ENCODE assay signal across 15 cellular contexts in genomic region chr10:49184642-49185111, GRCh38. TPM values are rescaled to one million over a fixed set of nuclear protein-coding genes. Genes with fewer than 3 reads are reported as not detected.
DNase-seq lines count a peak whose midpoint lies in the region; ATAC-seq and TF ChIP-seq lines count a peak whose summit lies in the region.
"Had no signal": no experiment of that assay in that cellular context is flagged by ENCODE, and none has a peak within 500 bp of the region (broad histone marks: within the 10 kb centered on the region; RNA-seq: fewer than 3 reads in every experiment).

No MANE protein-coding gene starts in this region.

- peak overlapping the region in 4 of 10 donors; percentile 30 to 63 (median 58) for H3K27ac ChIP-seq in heart right ventricle
- H3K27ac ChIP-seq in brain microvascular endothelial cell: no peak overlapping the region

- peaks cover 7 to 86% (median 57%) of the 10 kb centered on the region in 9 donors for H3K4me1 ChIP-seq in heart right ventricle

- no peaks in the 10 kb centered on the region for H3K27me3 Mint-ChIP-seq in central memory CD8-positive, alpha-beta T cell
- H3K27me3 Mint-ChIP-seq in Calu3 (ENCODE audit: unreplicated experiment): peaks cover 68% of the 10 kb centered on the region

- H3K36me3 ChIP-seq in heart right ventricle (no peaks in the 10 kb centered on the region), brain microvascular endothelial cell (replicated peaks) (no peaks in the 10 kb centered on the region)

- H3K36me3 Mint-ChIP-seq in central memory CD8-positive, alpha-beta T cell (ENCODE audit: insufficient read depth): peaks cover 1% of the 10 kb centered on the region
- no peaks in the 10 kb centered on the region for H3K36me3 Mint-ChIP-seq in Calu3 (ENCODE audit: insufficient read depth, unreplicated experiment)

- ATAC-seq in heart right ventricle (no peak), left ventricle myocardium superior (no peak)
- no peak for ATAC-seq in central memory CD8-positive, alpha-beta T cell (replicated peaks; ENCODE audit: extremely low read depth, poor library complexity, severe bottlenecking)

- DNase-seq in heart right ventricle: no peak
- DNase-seq in left ventricle myocardium superior: no peak
- peak; percentile 69 for DNase-seq in OCI-M1 (lab: John Stamatoyannopoulos, UW)
- no peak for DNase-seq in central memory CD8-positive, alpha-beta T cell (ENCODE audit: low spot score in 2 of 2)
- peak; percentile 35 for DNase-seq in ureter (ENCODE audit: low spot score)
- DNase-seq in brain microvascular endothelial cell: no peak
- no peak for DNase-seq in middle frontal gyrus (ENCODE audit: extremely low spot score, low spot score)
- DNase-seq in Calu3: no peak
- DNase-seq: activated gamma-delta T cell, caudate nucleus, NCI-H1092 treated with DMSO at 0.1 percent for 48 hours, NCI-H510A treated with DMSO at 0.1 percent for 48 hours had no signal

- BruUV-seq in Calu3 (replicated peaks; lab: Mats Ljungman, UMichigan): no TSS peak

- CTCF ChIA-PET in Calu3 (lab: Charles Lee): interaction anchor here (0.9 kb wide), 1 partner anchor 424 kb away, joined by 3 read pairs; no protein-coding TSS in a partner anchor

- WGBS in heart right ventricle, 2 donors: 59 to 64% methylated on average over 6 of the region's 6 CpGs

- peak overlapping the region; percentile 55 for H3K4me3 Mint-ChIP-seq in central memory CD8-positive, alpha-beta T cell
- H3K4me3 Mint-ChIP-seq in Calu3 (ENCODE audit: low read depth, unreplicated experiment): no peak overlapping the region

- intact Hi-C loops in heart right ventricle (cut with DNase I) (loop anchor here in 5 of 10 donors (5.0 to 10.0 kb wide), 2 partner anchors 108 to 110 kb away; partner anchors contain the start of gene C10orf71 (in 3 of the 5)), left ventricle myocardium superior (cut with micrococcal nuclease) (no loop called here), Calu3 (cut with micrococcal nuclease; ENCODE audit: unreplicated experiment) (no loop called here)

- H3K4me1 Mint-ChIP-seq in central memory CD8-positive, alpha-beta T cell: peaks cover 70% of the 10 kb centered on the region
- H3K4me1 Mint-ChIP-seq in Calu3 (ENCODE audit: low read depth, unreplicated experiment): no peaks in the 10 kb centered on the region

- in situ Hi-C loops in brain microvascular endothelial cell (cut with HindIII; ENCODE audit: low pct_ligation_motif_present, low sequenced_read_pairs): no loop called here

- peak overlapping the region; percentile 20 for H3K27ac Mint-ChIP-seq in central memory CD8-positive, alpha-beta T cell (ENCODE audit: low read depth)
- H3K27ac Mint-ChIP-seq in Calu3 (ENCODE audit: unreplicated experiment): no peak overlapping the region

- H3K27me3 ChIP-seq in heart right ventricle (no peaks in the 10 kb centered on the region), brain microvascular endothelial cell (replicated peaks) (no peaks in the 10 kb centered on the region)

- H3K9me3 ChIP-seq in heart right ventricle: no peaks in the 10 kb centered on the region

- H3K9me3 Mint-ChIP-seq in central memory CD8-positive, alpha-beta T cell: no peaks in the 10 kb centered on the region
- H3K9me3 Mint-ChIP-seq in Calu3 (ENCODE audit: low read depth, unreplicated experiment): no peaks in the 10 kb centered on the region

- H3K4me3 ChIP-seq in heart right ventricle (peak overlapping the region in 6 of 10 donors; percentile 1 to 26 (median 10)), brain microvascular endothelial cell (ENCODE audit: low read depth, low read length) (no peak overlapping the region)

- TF ChIP-seq CTCF in heart right ventricle (IDR thresholded peaks at IDR 0.05) (no peak), brain microvascular endothelial cell (IDR thresholded peaks at IDR 0.05; ENCODE audit: low read depth, low read length, missing control alignments) (no peak), Calu3 (IDR thresholded peaks at IDR 0.05; ENCODE audit: unreplicated experiment) (no peak)

RNA-seq across cellular contexts. Expression of gene TMEM273, which starts 3.5 kb away (rescaled TPM):
- total RNA-seq in heart right ventricle (10 to 100 TPM; 10.9 to 27.3 (median 18.6) TPM), left ventricle myocardium superior (17.6 TPM), ureter (26.6 TPM), Calu3 (2022) (not detected in 2 replicates)
- polyA plus RNA-seq in heart right ventricle: 10 to 100 TPM; 17.4 to 28.5 TPM
- total RNA-seq: HT-29 had no signal
- polyA plus RNA-seq: BJ, keratinocyte had no signal

RNA-seq across cellular contexts. Expression of gene FAM170B, which starts 50.9 kb away (rescaled TPM):
- total RNA-seq in heart right ventricle (not detected), left ventricle myocardium superior (not detected), ureter (not detected), Calu3 (2022) (not detected in 2 replicates)
- not detected for polyA plus RNA-seq in heart right ventricle
- total RNA-seq: HT-29 had no signal
- polyA plus RNA-seq: BJ, keratinocyte had no signal

Comparison
In these comparisons a context has a peak if more than half of its experiments do, and no peak if none do; other contexts are left out.
1. DNase-seq: peak in OCI-M1 (single experiment) and ureter (single experiment); none in heart right ventricle (0 of 2), left ventricle myocardium superior (single experiment), central memory CD8-positive, alpha-beta T cell (0 of 2), brain microvascular endothelial cell (single experiment), middle frontal gyrus (single experiment) and Calu3 (single experiment).
2. RNA of gene TMEM273, which starts 3.5 kb away (total RNA-seq): 26.6 TPM in ureter (single experiment), 10.9 to 27.3 TPM in heart right ventricle and 17.6 TPM in left ventricle myocardium superior (single experiment); not detected in Calu3; every median in the first group is over 10 times any median in the second.